In genomic region chr2:42228101-42228500, GRCh38 we compare ENCODE assay signal across 1 cellular context.
TF ChIP-seq lines count a peak whose summit lies in the region.

No MANE protein-coding gene starts in this region.

TF ChIP-seq in HepG2, 621 proteins besides CTCF, POLR2A, EP300 and RAD21:
- TF ChIP-seq ZNF770 (CRISPR knock-in tag; IDR thresholded peaks at IDR 0.05) = 0 out of 2 replicates have a peak, but pooled peaks have one; percentile 18
- TF ChIP-seq RBM22 (optimal IDR thresholded peaks at IDR 0.05; ENCODE audit: low read length) = peak; percentile 91
- no peak for TF ChIP-seq MLXIP (CRISPR knock-in tag; IDR thresholded peaks at IDR 0.05; ENCODE audit: borderline replicate concordance)
